8 cellular contexts compared by ENCODE assay signal in genomic region chr6:26183237-26183580, GRCh38.
A peak's percentile ranks its signal among the peaks of the same experiment; 100 is the strongest.
DNase-seq lines count a peak whose midpoint lies in the region; ATAC-seq, FAIRE-seq and TF ChIP-seq lines count a peak whose summit lies in the region.

No MANE protein-coding gene starts in this region.

- H3K27ac ChIP-seq in HUES64 (ENCODE audit: low read depth, low read length) (peak overlapping the region; percentile 99), GM12878 (ENCODE audit: control insufficient read depth, insufficient read depth) (peak overlapping the region; percentile 78; the same call in 1 of the 2 replicates), kidney (ENCODE audit: low read depth in 2 of 2, low read length in 2 of 2) (peak overlapping the region; percentile 52 to 59)

- peaks cover 2 to 12% of the 10 kb centered on the region in 2 donors for H3K36me3 Mint-ChIP-seq in stimulated activated naive B cell treated with anti-CD40 and anti-IgM and Interleukin-4, amounts not matched to agents 10 μg/mL and 1 μg/mL and 100 μg/mL, for 72 hours

- SMC1A ChIA-PET in GM12878 (lab: Charles Lee; ENCODE audit: uncharacterized antibody, unreplicated experiment), result interaction anchor here (0.7 to 3.0 kb wide), 18 partner anchors 9 to 149 kb away, joined by 3 to 13 read pairs (median 4); a partner anchor contains a TSS

- no peak for ATAC-seq in GM12878
- peak in 1 of 2 donors; percentile 1 for ATAC-seq in stimulated activated naive B cell treated with anti-CD40 and anti-IgM and Interleukin-4, amounts not matched to agents 10 μg/mL and 1 μg/mL and 100 μg/mL, for 72 hours (replicated peaks)

- H3K9ac ChIP-seq in HUES64 (ENCODE audit: low read depth, low read length), result peak overlapping the region; percentile 98
- H3K9ac ChIP-seq in GM12878 (ENCODE audit: control insufficient read depth, insufficient read depth, low read length), result no peak overlapping the region
- peak overlapping the region in 1 of 2 donors; percentile 67 for H3K9ac ChIP-seq in kidney (ENCODE audit: low read length in 2 of 2)

- peak overlapping the region; percentile 65 for H2AFZ ChIP-seq in GM12878 (ENCODE audit: control insufficient read depth, low read depth, low read length)

- peaks cover 34% of the 10 kb centered on the region for H3K4me1 ChIP-seq in HUES64 (ENCODE audit: insufficient read depth, low read length)
- H3K4me1 ChIP-seq in GM12878 (ENCODE audit: control insufficient read depth, insufficient read depth, low read length), result peaks cover 23% of the 10 kb centered on the region
- H3K4me1 ChIP-seq in kidney (ENCODE audit: control insufficient read depth in 1 of 2, insufficient read depth in 1 of 2, low read depth in 1 of 2, low read length in 2 of 2), result peaks cover 5 to 7% of the 10 kb centered on the region in 2 donors

- H3K27me3 Mint-ChIP-seq in stimulated activated naive B cell treated with anti-CD40 and anti-IgM and Interleukin-4, amounts not matched to agents 10 μg/mL and 1 μg/mL and 100 μg/mL, for 72 hours, result no peaks in the 10 kb centered on the region

- POLR2A ChIA-PET in GM12878 (lab: Charles Lee), result interaction anchor here (1.0 to 9.2 kb wide), 12 partner anchors 10 to 153 kb away, joined by 3 to 109 read pairs (median 6); a partner anchor contains a TSS

- intact Hi-C loops in GM12878 (cut with micrococcal nuclease; ENCODE audit: unreplicated experiment) (no loop called here), kidney (cut with DNase I) (no loop called here)

- H3K36me3 ChIP-seq in HUES64 (ENCODE audit: insufficient read depth, low read length), result no peaks in the 10 kb centered on the region
- H3K36me3 ChIP-seq in GM12878 (ENCODE audit: control insufficient read depth in 2 of 2, insufficient read depth in 2 of 2, low read length in 1 of 2), result no peaks in the 10 kb centered on the region
- H3K36me3 ChIP-seq in kidney (ENCODE audit: control insufficient read depth in 1 of 2, insufficient read depth in 2 of 2, low read length in 2 of 2), result no peaks in the 10 kb centered on the region

- no peaks in the 10 kb centered on the region for H3K9me3 ChIP-seq in HUES64 (ENCODE audit: insufficient read depth, low read depth, low read length)
- H3K9me3 ChIP-seq in GM12878 (replicated peaks; ENCODE audit: control insufficient read depth, insufficient read depth, low read length), result no peaks in the 10 kb centered on the region; the same call in 1 of the 3 replicates
- no peaks in the 10 kb centered on the region for H3K9me3 ChIP-seq in kidney (ENCODE audit: control insufficient read depth in 1 of 2, low read length in 2 of 2)

- TF ChIP-seq EP300 in GM12878 (IDR thresholded peaks at IDR 0.05; ENCODE audit: borderline replicate concordance in 1 of 2, control insufficient read depth in 1 of 2, low read depth in 2 of 2, low read length in 2 of 2), result no peak

- H3K4me2 ChIP-seq in GM12878 (ENCODE audit: control insufficient read depth, insufficient read depth), result peak overlapping the region; percentile 92; the same call in 1 of the 2 replicates

- H3K4me3 ChIP-seq in HUES64 (ENCODE audit: low read length), result peak overlapping the region; percentile 70
- no peak overlapping the region for H3K4me3 ChIP-seq in GM12878
- H3K4me3 ChIP-seq in kidney (ENCODE audit: low read length in 2 of 2), result peak overlapping the region; percentile 81

- in situ Hi-C loops in GM12878 (cut with MboI), result no loop called here

- TF ChIP-seq CTCF in GM12878 (IDR thresholded peaks at IDR 0.05 in 2 of 3, conservative IDR thresholded peaks at IDR 0.05 in 1 of 3; ENCODE audit: control insufficient read depth in 2 of 3, extremely low read depth in 1 of 3, insufficient read depth in 1 of 3, low read depth in 3 of 3, low read length in 3 of 3), result no peak
- no peak for TF ChIP-seq CTCF in kidney (IDR thresholded peaks at IDR 0.05; ENCODE audit: borderline replicate concordance, extremely low read depth, insufficient read depth)

- H3K79me2 ChIP-seq in GM12878 (ENCODE audit: control insufficient read depth, insufficient read depth, low read length), result no peaks in the 10 kb centered on the region; the same call in 1 of the 2 replicates

- no TSS peak for BruUV-seq in GM12878 (replicated peaks; lab: Mats Ljungman, UMichigan)

- TF ChIP-seq POLR2A in GM12878 (IDR thresholded peaks at IDR 0.05; ENCODE audit: low read depth, low read length), result no peak

- DNase-seq in GM12878 (ENCODE audit: low read depth, low spot score), result no peak
- DNase-seq in kidney, result no peak
- no peak for DNase-seq in stimulated activated naive B cell treated with anti-CD40 and anti-IgM and Interleukin-4, amounts not matched to agents 10 μg/mL and 1 μg/mL and 100 μg/mL, for 72 hours
- no peak for DNase-seq in stimulated activated CD4-positive, alpha-beta T cell treated with anti-CD3 and anti-CD28 coated beads, Interleukin-4, amount 100 ng/mL, for 24 hours
- DNase-seq in activated CD4-positive, CD25-positive, alpha-beta regulatory T cell (lab: John Stamatoyannopoulos, UW), result no peak
- DNase-seq in COR-L47 (lab: John Stamatoyannopoulos, UW), result no peak
- DNase-seq in NCI-H345 (lab: John Stamatoyannopoulos, UW), result no peak

- peaks cover 0 to 3% of the 10 kb centered on the region in 2 donors for H3K9me3 Mint-ChIP-seq in stimulated activated naive B cell treated with anti-CD40 and anti-IgM and Interleukin-4, amounts not matched to agents 10 μg/mL and 1 μg/mL and 100 μg/mL, for 72 hours

- H3K27ac Mint-ChIP-seq in stimulated activated naive B cell treated with anti-CD40 and anti-IgM and Interleukin-4, amounts not matched to agents 10 μg/mL and 1 μg/mL and 100 μg/mL, for 72 hours, result peak overlapping the region; percentile 97

- H4K20me1 ChIP-seq in GM12878 (ENCODE audit: control insufficient read depth, insufficient read depth), result no peaks in the 10 kb centered on the region

- peaks cover 15 to 33% of the 10 kb centered on the region in 2 donors for H3K4me1 Mint-ChIP-seq in stimulated activated naive B cell treated with anti-CD40 and anti-IgM and Interleukin-4, amounts not matched to agents 10 μg/mL and 1 μg/mL and 100 μg/mL, for 72 hours

- 3% methylated on average over 11 of the region's 11 CpGs for WGBS in HUES64
- WGBS in GM12878 (ENCODE audit: insufficient coverage, insufficient replicate concordance, low lambda C conversion rate, missing lambda C conversion rate), result 42% methylated on average over 11 of the region's 11 CpGs

- CTCF ChIA-PET in GM12878 (lab: Yijun Ruan, JAX), result interaction anchor here (0.7 to 2.2 kb wide), 7 partner anchors 10 to 118 kb away, joined by 3 to 14 read pairs (median 3); a partner anchor contains a TSS

- H3K4me3 Mint-ChIP-seq in stimulated activated naive B cell treated with anti-CD40 and anti-IgM and Interleukin-4, amounts not matched to agents 10 μg/mL and 1 μg/mL and 100 μg/mL, for 72 hours, result peak overlapping the region; percentile 92 to 96

- RAD21 ChIA-PET in GM12878 (lab: Charles Lee; ENCODE audit: unreplicated experiment), result interaction anchor here (0.6 to 3.4 kb wide), 4 partner anchors 12 to 386 kb away, joined by 3 to 23 read pairs (median 9); a partner anchor contains a TSS

- no peaks in the 10 kb centered on the region for H3K27me3 ChIP-seq in HUES64 (ENCODE audit: insufficient read depth, low read length)
- H3K27me3 ChIP-seq in GM12878 (replicated peaks in 1 of 2; ENCODE audit: control insufficient read depth in 2 of 2, insufficient read depth in 2 of 2, low read length in 1 of 2), result no peaks in the 10 kb centered on the region

- FAIRE-seq in GM12878 (lab: Jason Lieb, UNC), result no peak
- FAIRE-seq in kidney (lab: Jason Lieb, UNC), result no peak

- TF ChIP-seq RAD21 in GM12878 (IDR thresholded peaks at IDR 0.05; ENCODE audit: insufficient read depth, low read depth, low read length), result no peak

TF ChIP-seq in GM12878, 131 proteins besides CTCF, POLR2A, EP300 and RAD21:
- no peak for TF ChIP-seq ZBED1 (IDR thresholded peaks at IDR 0.05; ENCODE audit: borderline replicate concordance)
- TF ChIP-seq MYC (IDR thresholded peaks at IDR 0.05; ENCODE audit: insufficient read depth, insufficient read length, insufficient replicate concordance, low read length, severe bottlenecking), result no peak
- no peak for TF ChIP-seq SMAD1 (IDR thresholded peaks at IDR 0.05; ENCODE audit: low read depth, partially characterized antibody)
- no peak for TF ChIP-seq TARDBP (IDR thresholded peaks at IDR 0.05; ENCODE audit: borderline replicate concordance)
TF ChIP-seq in GM12878: peak in this region for 0.
